Comparison of ENCODE assay signal across 10 cellular contexts in the genomic region with DNA sequence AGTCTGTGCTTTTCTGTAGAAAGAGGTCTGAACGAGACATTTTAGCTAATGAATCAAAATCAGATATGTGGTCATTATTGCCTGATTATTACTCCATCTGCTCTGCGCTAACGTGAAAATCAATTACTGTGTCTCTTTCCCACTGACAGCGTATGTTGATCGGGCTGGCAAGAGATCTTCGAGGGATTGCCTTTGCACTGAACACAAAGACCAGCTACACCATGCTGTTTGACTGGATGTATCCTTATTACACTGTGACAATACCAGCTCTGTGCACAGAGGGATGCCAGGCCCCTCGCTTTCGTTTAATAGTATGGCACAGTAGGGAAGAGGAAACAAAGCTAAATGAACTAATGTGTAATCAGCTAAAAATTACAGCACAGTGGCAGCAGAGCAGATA.
"Had no signal": no experiment of that assay in that cellular context is flagged by ENCODE, and none has a peak within 500 bp of the region (broad histone marks: within the 10 kb centered on the region; RNA-seq: fewer than 3 reads in every experiment).

No MANE protein-coding gene starts in this region.

- ATAC-seq: activated CD4-positive, CD25-positive, alpha-beta regulatory T cell treated with anti-CD3 and anti-CD28 coated beads, Interleukin-2, amount 50 U/mL, for 24 hours; left lobe of liver had no signal

- DNase-seq: activated naive CD4-positive, alpha-beta T cell treated with anti-CD3 and anti-CD28 coated beads, Interleukin-2, amount 10 ng/mL, durations not matched to agents 7 days and 5 days; effector CD8-positive, alpha-beta T cell; islet precursor cell; mammary epithelial cell; nephron progenitor cell; ovary; stimulated activated CD4-positive, alpha-beta T cell treated with anti-CD3 and anti-CD28 coated beads, Interleukin-15, amount 100 ng/mL, for 24 hours; stimulated activated CD4-positive, alpha-beta T cell treated with anti-CD3 and anti-CD28 coated beads, Interleukin-4, amount 100 ng/mL, for 4 hours had no signal
